ENCODE assay signal across 10 cellular contexts in genomic region chr11:117281159-117281558, GRCh38. TPM values are rescaled to one million over a fixed set of nuclear protein-coding genes. Genes with fewer than 3 reads are reported as not detected.
DNase-seq lines count a peak whose midpoint lies in the region; ATAC-seq and TF ChIP-seq lines count a peak whose summit lies in the region.
"Had no signal": no experiment of that assay in that cellular context is flagged by ENCODE, and none has a peak within 500 bp of the region (broad histone marks: within the 10 kb centered on the region; RNA-seq: fewer than 3 reads in every experiment).

No MANE protein-coding gene starts in this region.

- H2AFZ ChIP-seq in mammary epithelial cell (ENCODE audit: low read depth, low read length), result no peak overlapping the region

- no peaks in the 10 kb centered on the region for H3K36me3 ChIP-seq in mammary epithelial cell (ENCODE audit: insufficient read depth, low read length)
- H3K36me3 ChIP-seq in transverse colon, result peaks cover 0 to 55% (median 16%) of the 10 kb centered on the region in 4 donors

- no TSS peak for BruUV-seq in mammary epithelial cell (replicated peaks; lab: Mats Ljungman, UMichigan)

- no peak for TF ChIP-seq CTCF in AG04449 (IDR thresholded peaks at IDR 0.05; ENCODE audit: insufficient read depth, low read length, missing control alignments)
- no peak for TF ChIP-seq CTCF in HFF-Myc (IDR thresholded peaks at IDR 0.05; ENCODE audit: low read depth, low read length, missing control alignments)
- no peak for TF ChIP-seq CTCF in mammary epithelial cell (conservative IDR thresholded peaks at IDR 0.05 in 1 of 2, IDR thresholded peaks at IDR 0.05 in 1 of 2; ENCODE audit: extremely low read depth in 1 of 2, insufficient read depth in 1 of 2, low read depth in 1 of 2, low read length in 2 of 2)
- no peak for TF ChIP-seq CTCF in transverse colon (IDR thresholded peaks at IDR 0.05)

- no peaks in the 10 kb centered on the region for H3K79me2 ChIP-seq in mammary epithelial cell (ENCODE audit: insufficient read depth, low read length)

- H3K4me3 ChIP-seq in AG04449 (ENCODE audit: low read depth, low read length) (no peak overlapping the region), HFF-Myc (replicated peaks; ENCODE audit: low read depth, low read length) (no peak overlapping the region), mammary epithelial cell (replicated peaks in 1 of 3; ENCODE audit: insufficient read depth in 1 of 3, low read depth in 2 of 3, low read length in 3 of 3) (no peak overlapping the region), transverse colon (no peak overlapping the region)

- CTCF ChIA-PET in AG04449 (lab: Yijun Ruan, JAX), result interaction anchor here (2.2 kb wide), 1 partner anchor 49 kb away, joined by 9 read pairs; the partner anchor contains the start of genes PCSK7 and RNF214
- CTCF ChIA-PET in mammary epithelial cell (lab: Charles Lee; ENCODE audit: low non-redundant PET), result no interaction called here

- POLR2A ChIA-PET in AG04449 (lab: Yijun Ruan, JAX), result interaction anchor here (0.6 kb wide), 1 partner anchor 18 kb away, joined by 3 read pairs; no protein-coding TSS in a partner anchor

- H3K27ac ChIP-seq in mammary epithelial cell (ENCODE audit: insufficient read depth, low read depth, low read length) (no peak overlapping the region), transverse colon (peak overlapping the region in 1 of 4 donors; percentile 32)

- H3K9me3 ChIP-seq in mammary epithelial cell (replicated peaks; ENCODE audit: insufficient read depth, low read length), result no peaks in the 10 kb centered on the region
- H3K9me3 ChIP-seq in transverse colon, result no peaks in the 10 kb centered on the region

- WGBS in mammary epithelial cell (ENCODE audit: low coverage, missing lambda C conversion rate), result 72% methylated on average over 6 of the region's 6 CpGs
- WGBS in transverse colon (ENCODE audit: low coverage in 1 of 2), 2 donors, result 49 to 82% methylated on average over 4 to 6 of the region's 6 CpGs

- dilution Hi-C loops in mammary epithelial cell (cut with HindIII; ENCODE audit: low sequenced_read_pairs), result no loop called here

- no peak overlapping the region for H3K4me2 ChIP-seq in mammary epithelial cell (ENCODE audit: insufficient read depth, low read depth, low read length)

- in situ Hi-C loops in mammary epithelial cell (cut with MboI; ENCODE audit: low sequenced_read_pairs in 2 of 2), result no loop called here
- in situ Hi-C loops in transverse colon (cut with MboI; ENCODE audit: low pct_ligation_motif_present in 1 of 4, low pct_unique_long_range_greater_than_20kb in 1 of 4, low sequenced_read_pairs in 3 of 4), result no loop called here

- peaks cover 8% of the 10 kb centered on the region for H3K4me1 ChIP-seq in mammary epithelial cell (ENCODE audit: insufficient read depth, low read length)
- H3K4me1 ChIP-seq in transverse colon, result no peaks in the 10 kb centered on the region

- no peak for ATAC-seq in GM21825 (IDR thresholded peaks at IDR 0.05; ENCODE audit: unreplicated experiment)

- no peak for TF ChIP-seq POLR2A in transverse colon (IDR thresholded peaks at IDR 0.05)

- no peak for TF ChIP-seq EP300 in transverse colon (IDR thresholded peaks at IDR 0.05; ENCODE audit: low read depth)

- H4K20me1 ChIP-seq in mammary epithelial cell (ENCODE audit: insufficient read depth, low read length), result no peaks in the 10 kb centered on the region

- no peak overlapping the region for H3K9ac ChIP-seq in mammary epithelial cell (ENCODE audit: insufficient read depth, low read length)

- DNase-seq in AG04449 (ENCODE audit: low read depth, low spot score) (peak; percentile 90), HFF-Myc (ENCODE audit: extremely low read depth, low read depth) (peak; percentile 91), mammary epithelial cell (peak; percentile 46), lung microvascular endothelial cell (ENCODE audit: low read depth in 2 of 2) (peak; percentile 36 to 95), transverse colon (no peak), inferior parietal cortex (ENCODE audit: extremely low spot score) (no peak)
- no peak for DNase-seq in stimulated activated CD4-positive, alpha-beta T cell treated with anti-CD3 and anti-CD28 coated beads, Interleukin-2, amount 100 ng/mL, for 48 hours
- DNase-seq: activated CD8-positive, alpha-beta memory T cell treated with anti-CD3 and anti-CD28 coated beads for 24 hours; MV-4-11 had no signal

- intact Hi-C loops in mammary epithelial cell (cut with micrococcal nuclease) (no loop called here), transverse colon (cut with DNase I; ENCODE audit: low total_unique reads) (no loop called here)

- H3K27me3 ChIP-seq in mammary epithelial cell (ENCODE audit: insufficient read depth, low read length), result no peaks in the 10 kb centered on the region
- H3K27me3 ChIP-seq in transverse colon, result no peaks in the 10 kb centered on the region

RNA-seq across cellular contexts. Expression of gene BACE1-AS, which starts 10.0 kb away (rescaled TPM):
- total RNA-seq in mammary epithelial cell, result 1 to 10 TPM; 2.8 to 5.9 TPM
- 2.2 TPM for polyA plus RNA-seq in mammary epithelial cell
- 3.6 TPM for polyA minus RNA-seq in mammary epithelial cell
- total RNA-seq in lung microvascular endothelial cell, result 1.4 and 1.5 TPM in 2 replicates
- 10 to 100 TPM in 1 of 4 donors, 1 to 10 TPM in 3; 5.1 to 10.1 (median 6.7) TPM for total RNA-seq in transverse colon

RNA-seq across cellular contexts. Expression of gene BACE1, which starts 34.9 kb away (rescaled TPM):
- total RNA-seq in mammary epithelial cell, result 10 to 100 TPM; 18.2 to 20.7 TPM
- 26.7 TPM for polyA plus RNA-seq in mammary epithelial cell
- polyA minus RNA-seq in mammary epithelial cell, result 30.7 TPM
- 6.3 and 6.8 TPM in 2 replicates for total RNA-seq in lung microvascular endothelial cell
- total RNA-seq in transverse colon, result 1 to 10 TPM; 6.0 to 6.7 (median 6.5) TPM

RNA-seq across cellular contexts. Expression of gene CEP164, which starts 46.5 kb away (rescaled TPM):
- total RNA-seq in mammary epithelial cell (10 to 100 TPM; 32.3 to 53.9 TPM), lung microvascular endothelial cell (11.9 and 13.3 TPM in 2 replicates), transverse colon (10 to 100 TPM in 3 of 4 donors, 1 to 10 TPM in 1; 10.0 to 20.2 (median 15.4) TPM)
- polyA plus RNA-seq in mammary epithelial cell, result 19.2 TPM
- 51.7 TPM for polyA minus RNA-seq in mammary epithelial cell

RNA-seq across cellular contexts. Expression of gene RNF214, which starts 48.7 kb away (rescaled TPM):
- 10 to 100 TPM; 10.3 to 22.4 TPM for total RNA-seq in mammary epithelial cell
- polyA plus RNA-seq in mammary epithelial cell, result 8.5 TPM
- polyA minus RNA-seq in mammary epithelial cell, result 34.6 TPM
- 5.2 and 7.1 TPM in 2 replicates for total RNA-seq in lung microvascular endothelial cell
- 100 to 1,000 TPM in 1 of 4 donors, 10 to 100 TPM in 3; 11.1 to 139 (median 14.5) TPM for total RNA-seq in transverse colon

RNA-seq across cellular contexts. Expression of gene PCSK7, which starts 49.3 kb away (rescaled TPM):
- 10 to 100 TPM; 48.8 to 80.9 TPM for total RNA-seq in mammary epithelial cell
- 39.1 TPM for polyA plus RNA-seq in mammary epithelial cell
- polyA minus RNA-seq in mammary epithelial cell, result 37.9 TPM
- 27.0 and 35.1 TPM in 2 replicates for total RNA-seq in lung microvascular endothelial cell
- total RNA-seq in transverse colon, result 100 to 1,000 TPM; 182 to 432 (median 204) TPM

Comparison
In these comparisons a context has a peak if more than half of its experiments do, and no peak if none do; other contexts are left out.
1. DNase-seq: peak in AG04449 (single experiment), HFF-Myc (single experiment), mammary epithelial cell (single experiment) and lung microvascular endothelial cell (2 of 2); none in transverse colon (single experiment), inferior parietal cortex (single experiment) and stimulated activated CD4-positive, alpha-beta T cell treated with anti-CD3 and anti-CD28 coated beads, Interleukin-2, amount 100 ng/mL, for 48 hours (0 of 2).